ENCODE assay signal across 8 cellular contexts in genomic region chr15:84598250-84598649, GRCh38. TPM values are rescaled to one million over a fixed set of nuclear protein-coding genes. Genes with fewer than 3 reads are reported as not detected.
DNase-seq lines count a peak whose midpoint lies in the region; ATAC-seq lines count a peak whose summit lies in the region.

No MANE protein-coding gene starts in this region.

- intact Hi-C loops in CD4-positive, alpha-beta memory T cell (cut with micrococcal nuclease) = no loop called here
- intact Hi-C loops in activated T-helper 2 cell treated with anti-CD3 and anti-CD28 coated beads, Interferon-gamma antibody, Interleukin-2, Interleukin-4, amounts not matched to agents 10 μg/mL and 5 μg/mL and 100 μg/mL, durations not matched to agents 14 hours and 24 hours and 36 hours (cut with micrococcal nuclease) = no loop called here

- H3K36me3 Mint-ChIP-seq in CD4-positive, alpha-beta memory T cell = peaks cover 0 to 13% of the 10 kb centered on the region in 2 donors
- H3K36me3 Mint-ChIP-seq in activated T-helper 2 cell treated with anti-CD3 and anti-CD28 coated beads, Interferon-gamma antibody, Interleukin-2, Interleukin-4, amounts not matched to agents 10 μg/mL and 5 μg/mL and 100 μg/mL, durations not matched to agents 14 hours and 24 hours and 36 hours (ENCODE audit: low read depth) = no peaks in the 10 kb centered on the region

- H3K36me3 ChIP-seq in CD4-positive, alpha-beta memory T cell (ENCODE audit: insufficient read depth, low read length) = no peaks in the 10 kb centered on the region

- H3K4me3 ChIP-seq in CD4-positive, alpha-beta memory T cell (ENCODE audit: low read length in 2 of 2) = peak overlapping the region in 1 of 2 donors; percentile 2
- peak overlapping the region; percentile 34 for H3K4me3 ChIP-seq in Jurkat, Clone E6-1 (ENCODE audit: low read length)

- H3K4me3 Mint-ChIP-seq in CD4-positive, alpha-beta memory T cell = peak overlapping the region; percentile 52 to 82 (median 63)
- no peak overlapping the region for H3K4me3 Mint-ChIP-seq in activated T-helper 2 cell treated with anti-CD3 and anti-CD28 coated beads, Interferon-gamma antibody, Interleukin-2, Interleukin-4, amounts not matched to agents 10 μg/mL and 5 μg/mL and 100 μg/mL, durations not matched to agents 14 hours and 24 hours and 36 hours (ENCODE audit: low read depth)

- peaks cover 36% of the 10 kb centered on the region for H3K4me1 ChIP-seq in CD4-positive, alpha-beta memory T cell (ENCODE audit: insufficient read depth, low read length)

- H3K4me1 Mint-ChIP-seq in CD4-positive, alpha-beta memory T cell = peaks cover 28 to 54% (median 42%) of the 10 kb centered on the region in 4 donors
- H3K4me1 Mint-ChIP-seq in activated T-helper 2 cell treated with anti-CD3 and anti-CD28 coated beads, Interferon-gamma antibody, Interleukin-2, Interleukin-4, amounts not matched to agents 10 μg/mL and 5 μg/mL and 100 μg/mL, durations not matched to agents 14 hours and 24 hours and 36 hours (ENCODE audit: low read depth) = peaks cover 36% of the 10 kb centered on the region

- ATAC-seq in GM19438 (IDR thresholded peaks at IDR 0.05; ENCODE audit: low read depth, unreplicated experiment) = peak; percentile 33

- H3K9me3 Mint-ChIP-seq in CD4-positive, alpha-beta memory T cell = peaks cover 0 to 3% (median 0%) of the 10 kb centered on the region in 8 donors
- H3K9me3 Mint-ChIP-seq in activated T-helper 2 cell treated with anti-CD3 and anti-CD28 coated beads, Interferon-gamma antibody, Interleukin-2, Interleukin-4, amounts not matched to agents 10 μg/mL and 5 μg/mL and 100 μg/mL, durations not matched to agents 14 hours and 24 hours and 36 hours = no peaks in the 10 kb centered on the region

- POLR2A ChIA-PET in CD4-positive, alpha-beta memory T cell (lab: Charles Lee; ENCODE audit: partially characterized antibody) = interaction anchor here (0.9 to 4.5 kb wide), 13 partner anchors 20 to 383 kb away, joined by 3 to 36 read pairs (median 4); partner anchors contain the start of genes NMB, PDE8A, SEC11A and WDR73

- peak overlapping the region; percentile 54 for H3K27ac ChIP-seq in CD4-positive, alpha-beta memory T cell (ENCODE audit: low read depth, low read length)

- CTCF ChIA-PET in CD4-positive, alpha-beta memory T cell (lab: Charles Lee; ENCODE audit: partially characterized antibody) = interaction anchor here (0.6 to 3.5 kb wide), 21 partner anchors 8 to 361 kb away, joined by 3 to 26 read pairs (median 4); partner anchors contain the start of gene WDR73

- peak overlapping the region; percentile 32 to 92 (median 88) for H3K27ac Mint-ChIP-seq in CD4-positive, alpha-beta memory T cell
- H3K27ac Mint-ChIP-seq in activated T-helper 2 cell treated with anti-CD3 and anti-CD28 coated beads, Interferon-gamma antibody, Interleukin-2, Interleukin-4, amounts not matched to agents 10 μg/mL and 5 μg/mL and 100 μg/mL, durations not matched to agents 14 hours and 24 hours and 36 hours = peak overlapping the region; percentile 67

- DNase-seq in CD4-positive, alpha-beta memory T cell = peak; percentile 57 to 77 (median 64)
- peak; percentile 95 for DNase-seq in Jurkat, Clone E6-1 (ENCODE audit: low read depth, low spot score)
- peak; percentile 26 for DNase-seq in activated T-helper 2 cell treated with anti-CD3 and anti-CD28 coated beads, Interferon-gamma antibody, Interleukin-2, Interleukin-4, amounts not matched to agents 10 μg/mL and 5 μg/mL and 100 μg/mL, durations not matched to agents 14 hours and 24 hours and 36 hours (ENCODE audit: low spot score)
- peak; percentile 12 for DNase-seq in putamen (ENCODE audit: low spot score)
- DNase-seq in NCI-H2081 (lab: John Stamatoyannopoulos, UW) = no peak
- no peak for DNase-seq in NCI-H2227 treated with DMSO at 0.1 percent for 48 hours (lab: John Stamatoyannopoulos, UW)
- no peak for DNase-seq in stimulated activated CD4-positive, alpha-beta T cell treated with anti-CD3 and anti-CD28 coated beads, Interleukin-12 subunit alpha, Interleukin-12 subunit beta, amount 100 ng/mL, for 4 hours

- no peaks in the 10 kb centered on the region for H3K9me3 ChIP-seq in CD4-positive, alpha-beta memory T cell (ENCODE audit: control insufficient read depth in 1 of 2, low read length in 2 of 2)

- H3K27me3 Mint-ChIP-seq in CD4-positive, alpha-beta memory T cell = no peaks in the 10 kb centered on the region
- peaks cover 2% of the 10 kb centered on the region for H3K27me3 Mint-ChIP-seq in activated T-helper 2 cell treated with anti-CD3 and anti-CD28 coated beads, Interferon-gamma antibody, Interleukin-2, Interleukin-4, amounts not matched to agents 10 μg/mL and 5 μg/mL and 100 μg/mL, durations not matched to agents 14 hours and 24 hours and 36 hours (ENCODE audit: low read depth)

- no peaks in the 10 kb centered on the region for H3K27me3 ChIP-seq in CD4-positive, alpha-beta memory T cell (ENCODE audit: insufficient read depth, low read length)

RNA-seq across cellular contexts. Expression of gene ZSCAN2, which starts 2.6 kb away (rescaled TPM):
- total RNA-seq in CD4-positive, alpha-beta memory T cell = 10 to 100 TPM; 11.4 to 14.1 TPM
- polyA plus RNA-seq in CD4-positive, alpha-beta memory T cell = 1 to 10 TPM; 3.3 to 4.5 TPM
- 25.7 TPM for polyA plus RNA-seq in Jurkat, Clone E6-1 (2012; ENCODE audit: insufficient read depth, insufficient read length)
- 10.1 and 10.6 TPM in 2 replicates for total RNA-seq in activated T-helper 2 cell treated with anti-CD3 and anti-CD28 coated beads, Interferon-gamma antibody, Interleukin-2, Interleukin-4, amounts not matched to agents 10 μg/mL and 5 μg/mL and 100 μg/mL, durations not matched to agents 14 hours and 24 hours and 36 hours

RNA-seq across cellular contexts. Expression of gene WDR73, which starts 55.8 kb away (rescaled TPM):
- 10 to 100 TPM; 39.4 to 42.5 TPM for total RNA-seq in CD4-positive, alpha-beta memory T cell
- 10 to 100 TPM; 13.3 to 18.4 TPM for polyA plus RNA-seq in CD4-positive, alpha-beta memory T cell
- 23.0 TPM for polyA plus RNA-seq in Jurkat, Clone E6-1 (2012; ENCODE audit: insufficient read depth, insufficient read length)
- 20.5 and 21.3 TPM in 2 replicates for total RNA-seq in activated T-helper 2 cell treated with anti-CD3 and anti-CD28 coated beads, Interferon-gamma antibody, Interleukin-2, Interleukin-4, amounts not matched to agents 10 μg/mL and 5 μg/mL and 100 μg/mL, durations not matched to agents 14 hours and 24 hours and 36 hours

RNA-seq across cellular contexts. Expression of gene NMB, which starts 59.7 kb away (rescaled TPM):
- total RNA-seq in CD4-positive, alpha-beta memory T cell = 1 to 10 TPM; 2.4 to 2.5 TPM
- 1 to 10 TPM; 4.0 to 4.1 TPM for polyA plus RNA-seq in CD4-positive, alpha-beta memory T cell
- 21.1 TPM for polyA plus RNA-seq in Jurkat, Clone E6-1 (2012; ENCODE audit: insufficient read depth, insufficient read length)
- total RNA-seq in activated T-helper 2 cell treated with anti-CD3 and anti-CD28 coated beads, Interferon-gamma antibody, Interleukin-2, Interleukin-4, amounts not matched to agents 10 μg/mL and 5 μg/mL and 100 μg/mL, durations not matched to agents 14 hours and 24 hours and 36 hours = 2.5 and 3.0 TPM in 2 replicates

Comparison
In these comparisons a context has a peak if more than half of its experiments do, and no peak if none do; other contexts are left out.
1. DNase-seq: peak in CD4-positive, alpha-beta memory T cell (5 of 5), Jurkat, Clone E6-1 (single experiment), activated T-helper 2 cell treated with anti-CD3 and anti-CD28 coated beads, Interferon-gamma antibody, Interleukin-2, Interleukin-4, amounts not matched to agents 10 μg/mL and 5 μg/mL and 100 μg/mL, durations not matched to agents 14 hours and 24 hours and 36 hours (single experiment) and putamen (single experiment); none in NCI-H2081 (0 of 2), NCI-H2227 treated with DMSO at 0.1 percent for 48 hours (single experiment) and stimulated activated CD4-positive, alpha-beta T cell treated with anti-CD3 and anti-CD28 coated beads, Interleukin-12 subunit alpha, Interleukin-12 subunit beta, amount 100 ng/mL, for 4 hours (single experiment).